In genomic region chr19:15245370-15246197, GRCh38 we compare ENCODE assay signal across 17 cellular contexts. TPM values are rescaled to one million over a fixed set of nuclear protein-coding genes. Genes with fewer than 3 reads are reported as not detected.
DNase-seq lines count a peak whose midpoint lies in the region; ATAC-seq, FAIRE-seq and TF ChIP-seq lines count a peak whose summit lies in the region.
"Had no signal": no experiment of that assay in that cellular context is flagged by ENCODE, and none has a peak within 500 bp of the region (broad histone marks: within the 10 kb centered on the region; RNA-seq: fewer than 3 reads in every experiment).

No MANE protein-coding gene starts in this region.

- H4K20me1 ChIP-seq in HepG2 (ENCODE audit: insufficient read depth, low read length) = peaks cover 35% of the 10 kb centered on the region; the same call in 1 of the 2 replicates

- ATAC-seq in HepG2 (no peak), right lobe of liver (no peak), natural killer cell (no peak), HG02870 (IDR thresholded peaks at IDR 0.05; ENCODE audit: unreplicated experiment) (no peak), GM21423 (IDR thresholded peaks at IDR 0.05; ENCODE audit: unreplicated experiment) (no peak)
- ATAC-seq: foreskin keratinocyte; naive thymus-derived CD4-positive, alpha-beta T cell had no signal

- H3K4me3 ChIP-seq in HepG2 (replicated peaks in 1 of 3; ENCODE audit: insufficient read depth in 1 of 3, low read depth in 2 of 3, low read length in 3 of 3) = no peak overlapping the region
- no peak overlapping the region for H3K4me3 ChIP-seq in right lobe of liver
- no peak overlapping the region for H3K4me3 ChIP-seq in esophagus muscularis mucosa
- H3K4me3 ChIP-seq in sigmoid colon = no peak overlapping the region

- 95% methylated on average over 10 of the region's 20 CpGs for WGBS in HepG2 (ENCODE audit: low lambda C conversion rate)
- 100% methylated on average over 1 of the region's 20 CpGs for WGBS in right lobe of liver (ENCODE audit: insufficient coverage, low coverage, low lambda C conversion rate, missing lambda C conversion rate)
- 90% methylated on average over 15 of the region's 20 CpGs for WGBS in esophagus muscularis mucosa
- WGBS in sigmoid colon, 2 donors = 93 to 94% methylated on average over 20 of the region's 20 CpGs

- POLR2A ChIA-PET in HepG2 (lab: Yijun Ruan, JAX) = no interaction called here

- TF ChIP-seq POLR2A in HepG2 (IDR thresholded peaks at IDR 0.05; ENCODE audit: insufficient read depth in 1 of 2, low read depth in 2 of 2, low read length in 2 of 2) (no peak), right lobe of liver (IDR thresholded peaks at IDR 0.05) (no peak), esophagus muscularis mucosa (IDR thresholded peaks at IDR 0.05; ENCODE audit: low read depth) (no peak), sigmoid colon (IDR thresholded peaks at IDR 0.05) (no peak)

- H3K9ac ChIP-seq in HepG2 (ENCODE audit: insufficient read depth, low read depth, low read length) = no peak overlapping the region

- no peak for TF ChIP-seq RAD21 in HepG2 (CRISPR knock-in tag; IDR thresholded peaks at IDR 0.05)

- H3K4me1 Mint-ChIP-seq in natural killer cell = peaks cover 6 to 24% of the 10 kb centered on the region in 2 donors
- H3K4me1 Mint-ChIP-seq: activated B cell treated with CpG ODN at 0.5 μM for 24 hours had no signal

- H3K79me2 ChIP-seq in HepG2 (ENCODE audit: insufficient read depth, low read length) = no peaks in the 10 kb centered on the region

- BruUV-seq in HepG2 (replicated peaks; lab: Mats Ljungman, UMichigan) = no TSS peak

- no peaks in the 10 kb centered on the region for H3K9me3 Mint-ChIP-seq in natural killer cell
- H3K9me3 Mint-ChIP-seq: activated B cell treated with CpG ODN at 0.5 μM for 24 hours; naive thymus-derived CD4-positive, alpha-beta T cell had no signal

- DNase-seq in HepG2 (ENCODE audit: low spot score) (no peak), right lobe of liver (no peak), esophagus muscularis mucosa (ENCODE audit: extremely low spot score) (no peak), sigmoid colon (no peak), natural killer cell (no peak), HuH-7.5 (ENCODE audit: low spot score) (no peak)
- DNase-seq: activated B cell treated with CpG ODN at 0.5 μM for 24 hours; activated naive CD4-positive, alpha-beta T cell; foreskin keratinocyte; Kasumi-1; mammary epithelial cell; naive thymus-derived CD4-positive, alpha-beta T cell; NCI-H2171; SW 1271 had no signal

- H3K27me3 Mint-ChIP-seq in natural killer cell (ENCODE audit: low read depth in 2 of 2) = no peaks in the 10 kb centered on the region
- H3K27me3 Mint-ChIP-seq: activated B cell treated with CpG ODN at 0.5 μM for 24 hours; naive thymus-derived CD4-positive, alpha-beta T cell had no signal

- no peaks in the 10 kb centered on the region for H3K36me3 Mint-ChIP-seq in natural killer cell

- TF ChIP-seq EP300 in HepG2 (IDR thresholded peaks at IDR 0.05; ENCODE audit: low read depth in 2 of 2, low read length in 2 of 2) = no peak
- TF ChIP-seq EP300 in HepG2 (CRISPR knock-in tag; IDR thresholded peaks at IDR 0.05; ENCODE audit: borderline replicate concordance) = no peak
- TF ChIP-seq EP300 in esophagus muscularis mucosa (IDR thresholded peaks at IDR 0.05) = no peak
- TF ChIP-seq EP300 in sigmoid colon (IDR thresholded peaks at IDR 0.05) = no peak

- in situ Hi-C loops in HepG2 (cut with HindIII; ENCODE audit: extremely low pct_ligation_motif_present, low pct_unique_long_range_greater_than_20kb) = no loop called here

- H3K4me3 Mint-ChIP-seq in natural killer cell = no peak overlapping the region
- H3K4me3 Mint-ChIP-seq: activated B cell treated with CpG ODN at 0.5 μM for 24 hours; naive thymus-derived CD4-positive, alpha-beta T cell had no signal

- H3K4me1 ChIP-seq in HepG2 (ENCODE audit: insufficient read depth, low read length) (peaks cover 36% of the 10 kb centered on the region), right lobe of liver (peaks cover 0 to 30% (median 19%) of the 10 kb centered on the region in 4 donors), esophagus muscularis mucosa (peaks cover 49 to 69% (median 58%) of the 10 kb centered on the region in 4 donors), sigmoid colon (peaks cover 0 to 50% (median 39%) of the 10 kb centered on the region in 4 donors)

- no peak overlapping the region for H2AFZ ChIP-seq in HepG2 (ENCODE audit: low read length)

- H3K4me2 ChIP-seq in HepG2 (ENCODE audit: low read depth, low read length) = no peak overlapping the region

- no peaks in the 10 kb centered on the region for H3K27me3 ChIP-seq in HepG2 (ENCODE audit: control insufficient read depth in 1 of 2, insufficient read depth in 2 of 2, low read length in 2 of 2)
- no peaks in the 10 kb centered on the region for H3K27me3 ChIP-seq in right lobe of liver
- no peaks in the 10 kb centered on the region for H3K27me3 ChIP-seq in esophagus muscularis mucosa
- H3K27me3 ChIP-seq in sigmoid colon = no peaks in the 10 kb centered on the region
- H3K27me3 ChIP-seq: foreskin keratinocyte had no signal

- H3K36me3 ChIP-seq in HepG2 (replicated peaks in 1 of 2; ENCODE audit: control insufficient read depth in 1 of 2, insufficient read depth in 2 of 2, low read length in 2 of 2) (peaks cover 42 to 82% of the 10 kb centered on the region in 2 experiments), right lobe of liver (peaks cover 0 to 54% (median 14%) of the 10 kb centered on the region in 4 donors), esophagus muscularis mucosa (peaks cover 10 to 82% (median 78%) of the 10 kb centered on the region in 4 donors), sigmoid colon (peaks cover 18 to 76% (median 40%) of the 10 kb centered on the region in 4 donors)

- H3K27ac Mint-ChIP-seq in natural killer cell = peak overlapping the region in 1 of 2 donors; percentile 28
- H3K27ac Mint-ChIP-seq: activated B cell treated with CpG ODN at 0.5 μM for 24 hours had no signal

- intact Hi-C loops in HepG2 (cut with micrococcal nuclease; ENCODE audit: unreplicated experiment) = loop anchor here (5.0 kb wide), 1 partner anchor 68 kb away; no protein-coding TSS in a partner anchor
- intact Hi-C loops in right lobe of liver (cut with DNase I) = loop anchor here in 1 of 2 donors (10.0 kb wide), 1 partner anchor 309 kb away; no protein-coding TSS in a partner anchor
- intact Hi-C loops in esophagus muscularis mucosa (cut with DNase I) = loop anchor here (5.0 kb wide), 1 partner anchor 207 kb away; no protein-coding TSS in a partner anchor
- intact Hi-C loops in sigmoid colon (cut with DNase I) = no loop called here
- intact Hi-C loops in natural killer cell (cut with micrococcal nuclease) = no loop called here

- CTCF ChIA-PET in HepG2 (lab: Yijun Ruan, JAX; ENCODE audit: low intra/inter-chr PET ratio, low total read pairs) = no interaction called here

- H3K9me3 ChIP-seq in HepG2 (ENCODE audit: low read length) = no peaks in the 10 kb centered on the region
- H3K9me3 ChIP-seq in right lobe of liver = no peaks in the 10 kb centered on the region
- no peaks in the 10 kb centered on the region for H3K9me3 ChIP-seq in esophagus muscularis mucosa
- no peaks in the 10 kb centered on the region for H3K9me3 ChIP-seq in sigmoid colon

- FAIRE-seq in HepG2 (lab: Jason Lieb, UNC) = no peak

- H3K27ac ChIP-seq in HepG2 (ENCODE audit: extremely low read length, insufficient read depth, low read length) (no peak overlapping the region), right lobe of liver (no peak overlapping the region), esophagus muscularis mucosa (replicated peaks in 1 of 4) (peak overlapping the region; percentile 7 to 90 (median 80)), sigmoid colon (peak overlapping the region; percentile 15 to 87 (median 60))
- H3K27ac ChIP-seq: foreskin keratinocyte had no signal

- TF ChIP-seq CTCF in HepG2 (CRISPR knock-in tag; IDR thresholded peaks at IDR 0.05) (no peak), right lobe of liver (IDR thresholded peaks at IDR 0.05) (no peak), esophagus muscularis mucosa (IDR thresholded peaks at IDR 0.05) (no peak), sigmoid colon (IDR thresholded peaks at IDR 0.05) (no peak), natural killer cell (IDR thresholded peaks at IDR 0.05) (no peak)

RNA-seq across cellular contexts. Expression of gene EPHX3, which starts 13.3 kb away (rescaled TPM):
- 0.07 TPM in 1 of 2 replicates, not detected in the other for total RNA-seq in HepG2 (2016; rRNA removed; fragmentation: Illumina TruSeq; extraction: Trizol)
- total RNA-seq in HepG2 (2016; cell fraction: cytosol; rRNA removed; fragmentation: Illumina TruSeq; extraction: Trizol; ENCODE audit: low read depth) = not detected in 2 replicates
- 0.06 TPM in 1 of 2 replicates, not detected in the other for total RNA-seq in HepG2 (2016; cell fraction: insoluble cytoplasmic fraction; rRNA removed; fragmentation: Illumina TruSeq; extraction: Trizol)
- not detected in 2 replicates for total RNA-seq in HepG2 (2016; cell fraction: membrane; rRNA removed; fragmentation: Illumina TruSeq; extraction: Trizol)
- total RNA-seq in HepG2 (2016; cell fraction: nucleus; rRNA removed; fragmentation: Illumina TruSeq; extraction: Trizol) = not detected in 2 replicates
- 0.15 and 0.17 TPM in 2 replicates for polyA plus RNA-seq in HepG2 (2011; rRNA removed)
- polyA plus RNA-seq in HepG2 (2011; cell fraction: cytosol; rRNA removed) = 0.04 and 0.05 TPM in 2 replicates
- 0.78 and 0.82 TPM in 2 replicates for polyA plus RNA-seq in HepG2 (2011; cell fraction: nucleus; rRNA removed)
- polyA plus RNA-seq in HepG2 (2012) = 0.07 TPM in 1 of 2 replicates, not detected in the other
- polyA plus RNA-seq in HepG2 (2016; cell fraction: cytosol; fragmentation: Illumina TruSeq; extraction: Trizol; ENCODE audit: low read depth) = not detected in 2 replicates
- polyA plus RNA-seq in HepG2 (2016; cell fraction: insoluble cytoplasmic fraction; fragmentation: Illumina TruSeq; extraction: Trizol; ENCODE audit: low read depth) = not detected in 2 replicates
- 0.10 TPM in 1 of 2 replicates, not detected in the other for polyA plus RNA-seq in HepG2 (2016; cell fraction: membrane; fragmentation: Illumina TruSeq; extraction: Trizol; ENCODE audit: low read depth)
- polyA plus RNA-seq in HepG2 (2016; cell fraction: nucleus; fragmentation: Illumina TruSeq; extraction: Trizol; ENCODE audit: insufficient read depth, low read depth) = not detected in 2 replicates
- polyA minus RNA-seq in HepG2 (2011; rRNA and poly(A)+ RNA removed; ENCODE audit: low replicate concordance) = 0.76 and 0.96 TPM in 2 replicates
- polyA minus RNA-seq in HepG2 (2011; cell fraction: cytosol; rRNA and poly(A)+ RNA removed) = not detected in 2 replicates
- polyA minus RNA-seq in HepG2 (2011; cell fraction: nucleus; rRNA and poly(A)+ RNA removed) = 0.99 and 1.2 TPM in 2 replicates
- under 1 TPM in 3 of 6 experiments, not detected in 3; 0.20 to 0.25 (median 0.22) TPM for total RNA-seq in right lobe of liver
- total RNA-seq in esophagus muscularis mucosa = 1 to 10 TPM in 1 of 4 donors, not detected in 3; 1.6 TPM
- total RNA-seq in sigmoid colon = not detected
- polyA plus RNA-seq in sigmoid colon = under 1 TPM in 2 of 3 donors, not detected in 1; 0.46 to 0.73 TPM
- not detected for total RNA-seq in natural killer cell
- total RNA-seq: activated B cell treated with CpG ODN at 0.5 μM for 24 hours, foreskin keratinocyte, RPMI7951 had no signal
- polyA plus RNA-seq: naive thymus-derived CD4-positive, alpha-beta T cell had no signal

RNA-seq across cellular contexts. Expression of gene NOTCH3, which starts 44.8 kb away (rescaled TPM):
- 0.09 TPM in 1 of 2 replicates, not detected in the other for total RNA-seq in HepG2 (2016; rRNA removed; fragmentation: Illumina TruSeq; extraction: Trizol)
- under 0.01 TPM in 1 of 2 replicates, not detected in the other for total RNA-seq in HepG2 (2016; cell fraction: cytosol; rRNA removed; fragmentation: Illumina TruSeq; extraction: Trizol; ENCODE audit: low read depth)
- total RNA-seq in HepG2 (2016; cell fraction: insoluble cytoplasmic fraction; rRNA removed; fragmentation: Illumina TruSeq; extraction: Trizol) = 0.09 TPM in 1 of 2 replicates, not detected in the other
- total RNA-seq in HepG2 (2016; cell fraction: membrane; rRNA removed; fragmentation: Illumina TruSeq; extraction: Trizol) = 0.03 TPM in 2 replicates
- total RNA-seq in HepG2 (2016; cell fraction: nucleus; rRNA removed; fragmentation: Illumina TruSeq; extraction: Trizol) = 0.44 and 0.93 TPM in 2 replicates
- polyA plus RNA-seq in HepG2 (2011; rRNA removed) = 0.28 and 0.43 TPM in 2 replicates
- polyA plus RNA-seq in HepG2 (2011; cell fraction: cytosol; rRNA removed) = 0.09 and 0.27 TPM in 2 replicates
- polyA plus RNA-seq in HepG2 (2011; cell fraction: nucleus; rRNA removed) = 1.4 and 2.1 TPM in 2 replicates
- polyA plus RNA-seq in HepG2 (2012) = 0.20 and 0.63 TPM in 2 replicates
- polyA plus RNA-seq in HepG2 (2016; cell fraction: cytosol; fragmentation: Illumina TruSeq; extraction: Trizol; ENCODE audit: low read depth) = 0.01 and 0.02 TPM in 2 replicates
- polyA plus RNA-seq in HepG2 (2016; cell fraction: insoluble cytoplasmic fraction; fragmentation: Illumina TruSeq; extraction: Trizol; ENCODE audit: low read depth) = 0.04 TPM in 1 of 2 replicates, not detected in the other
- 0.01 and 0.05 TPM in 2 replicates for polyA plus RNA-seq in HepG2 (2016; cell fraction: membrane; fragmentation: Illumina TruSeq; extraction: Trizol; ENCODE audit: low read depth)
- 0.29 and 0.71 TPM in 2 replicates for polyA plus RNA-seq in HepG2 (2016; cell fraction: nucleus; fragmentation: Illumina TruSeq; extraction: Trizol; ENCODE audit: insufficient read depth, low read depth)
- 0.54 and 1.5 TPM in 2 replicates for polyA minus RNA-seq in HepG2 (2011; rRNA and poly(A)+ RNA removed; ENCODE audit: low replicate concordance)
- 0.70 and 0.79 TPM in 2 replicates for polyA minus RNA-seq in HepG2 (2011; cell fraction: cytosol; rRNA and poly(A)+ RNA removed)
- 0.50 and 1.9 TPM in 2 replicates for polyA minus RNA-seq in HepG2 (2011; cell fraction: nucleus; rRNA and poly(A)+ RNA removed)
- total RNA-seq in right lobe of liver = 1 to 10 TPM; 1.7 to 6.7 (median 2.4) TPM
- total RNA-seq in esophagus muscularis mucosa = 10 to 100 TPM; 19.9 to 78.7 (median 49.1) TPM
- total RNA-seq in sigmoid colon = 10 to 100 TPM in 1 of 4 donors, 1 to 10 TPM in 3; 2.8 to 15.0 (median 5.1) TPM
- polyA plus RNA-seq in sigmoid colon = 1 to 10 TPM in 1 of 3 donors, under 1 TPM in 2; under 0.01 to 9.1 (median 0.46) TPM
- under 1 TPM in 2 of 3 donors, not detected in 1; 0.25 to 0.26 TPM for total RNA-seq in natural killer cell
- total RNA-seq: activated B cell treated with CpG ODN at 0.5 μM for 24 hours had no signal
- polyA plus RNA-seq: naive thymus-derived CD4-positive, alpha-beta T cell had no signal

Comparison
In these comparisons a context has a peak if more than half of its experiments do, and no peak if none do; other contexts are left out.
1. H3K27ac ChIP-seq: peak in esophagus muscularis mucosa (4 of 4) and sigmoid colon (4 of 4); none in HepG2 (single experiment) and right lobe of liver (0 of 3).
2. intact Hi-C loops: an anchor here in HepG2 (5.0 kb wide) and esophagus muscularis mucosa (5.0 kb wide); none called in sigmoid colon and natural killer cell.